ENCODE assay signal across 8 cellular contexts in the genomic region with DNA sequence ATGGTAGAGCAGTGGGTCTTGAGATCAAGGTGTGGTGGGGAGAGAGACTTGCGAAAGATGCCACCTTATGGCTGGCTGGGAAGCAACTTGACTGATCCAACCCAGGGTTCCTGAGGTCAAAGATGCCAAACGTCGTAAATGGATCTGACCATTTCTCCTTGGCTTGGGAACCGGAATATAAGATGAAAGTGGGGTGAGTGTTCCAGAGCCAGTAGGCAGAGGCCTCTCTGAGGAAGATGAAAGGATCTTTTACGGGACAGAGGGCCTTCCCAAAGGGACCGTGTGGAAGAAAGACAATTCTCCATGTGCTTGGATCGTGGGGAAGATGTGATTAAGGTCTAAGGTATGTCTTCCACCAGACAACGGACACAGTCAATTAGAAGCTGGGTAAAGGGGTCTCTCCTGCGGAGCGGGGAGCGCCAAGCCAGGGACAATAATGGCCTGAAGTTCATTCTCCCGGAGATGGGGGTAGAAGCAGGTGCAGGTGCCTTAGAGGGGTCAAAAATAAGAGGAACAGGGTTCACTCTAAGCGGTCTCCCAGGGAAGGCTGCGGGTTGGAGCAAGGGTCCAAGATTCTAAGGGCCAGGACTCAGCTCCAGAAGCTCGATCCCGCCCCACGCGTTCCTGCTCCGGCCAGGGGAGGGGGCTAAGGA. TPM values are rescaled to one million over a fixed set of nuclear protein-coding genes. Genes with fewer than 3 reads are reported as not detected.
DNase-seq lines count a peak whose midpoint lies in the region; ATAC-seq and TF ChIP-seq lines count a peak whose summit lies in the region.

No MANE protein-coding gene starts in this region.

- peak overlapping the region; percentile 95 for H3K4me2 ChIP-seq in SU-DHL-6 (ENCODE audit: low read depth, low read length, poor library complexity, severe bottlenecking)

- no peaks in the 10 kb centered on the region for H3K27me3 ChIP-seq in SU-DHL-6 (ENCODE audit: low read length)
- no peaks in the 10 kb centered on the region for H3K27me3 ChIP-seq in rectal smooth muscle tissue (ENCODE audit: control insufficient read depth, insufficient read depth, low read length)

- no peaks in the 10 kb centered on the region for H3K27me3 Mint-ChIP-seq in activated T-cell treated with anti-CD3 and anti-CD28 coated beads, Interleukin-2, amount 50 U/mL, for 4 hours (ENCODE audit: low read depth)

- peaks cover 11% of the 10 kb centered on the region for H3K36me3 Mint-ChIP-seq in activated T-cell treated with anti-CD3 and anti-CD28 coated beads, Interleukin-2, amount 50 U/mL, for 4 hours (ENCODE audit: insufficient read depth)

- peak overlapping the region; percentile 89 for H3K4me3 Mint-ChIP-seq in activated T-cell treated with anti-CD3 and anti-CD28 coated beads, Interleukin-2, amount 50 U/mL, for 4 hours

- no peaks in the 10 kb centered on the region for H4K20me1 ChIP-seq in SU-DHL-6 (ENCODE audit: low read depth, low read length)

- peaks cover 34% of the 10 kb centered on the region for H3K4me1 Mint-ChIP-seq in activated T-cell treated with anti-CD3 and anti-CD28 coated beads, Interleukin-2, amount 50 U/mL, for 4 hours (ENCODE audit: low read depth)

- H3F3A ChIP-seq in SU-DHL-6 (ENCODE audit: insufficient read depth) = no peaks in the 10 kb centered on the region

- H3K79me2 ChIP-seq in SU-DHL-6 (ENCODE audit: insufficient read depth, low read length) = peaks cover 50% of the 10 kb centered on the region

- no peaks in the 10 kb centered on the region for H3K9me2 ChIP-seq in SU-DHL-6 (replicated peaks; ENCODE audit: insufficient read depth, low read length)

- no peak for ATAC-seq in activated T-cell treated with anti-CD3 and anti-CD28 coated beads, Interleukin-2, amount 50 U/mL, for 4 hours
- ATAC-seq in GM19467 (IDR thresholded peaks at IDR 0.05; ENCODE audit: unreplicated experiment) (no peak), GM18520 (IDR thresholded peaks at IDR 0.05; ENCODE audit: unreplicated experiment) (no peak)

- H3K36me3 ChIP-seq in SU-DHL-6 (ENCODE audit: low read length) (no peaks in the 10 kb centered on the region), rectal smooth muscle tissue (ENCODE audit: control insufficient read depth, insufficient read depth, low read length) (no peaks in the 10 kb centered on the region)

- peak overlapping the region; percentile 68 for H3K4me3 ChIP-seq in SU-DHL-6 (ENCODE audit: insufficient read depth, low read length, poor library complexity, severe bottlenecking)
- peak overlapping the region; percentile 84 for H3K4me3 ChIP-seq in fibroblast of mammary gland (ENCODE audit: control insufficient read depth, low read depth, low read length)
- peak overlapping the region; percentile 93 for H3K4me3 ChIP-seq in rectal smooth muscle tissue (ENCODE audit: low read length)

- H3K9me3 Mint-ChIP-seq in activated T-cell treated with anti-CD3 and anti-CD28 coated beads, Interleukin-2, amount 50 U/mL, for 4 hours = no peaks in the 10 kb centered on the region

- DNase-seq in activated T-cell treated with anti-CD3 and anti-CD28 coated beads, Interleukin-2, amount 50 U/mL, for 4 hours = no peak
- DNase-seq in activated T-cell treated with anti-CD3 and anti-CD28 coated beads for 4 hours = no peak
- DNase-seq in fibroblast of mammary gland (ENCODE audit: low read depth) = peak; percentile 54
- no peak for DNase-seq in mesenteric fat pad (ENCODE audit: low spot score)

- TF ChIP-seq CTCF in SU-DHL-6 (IDR thresholded peaks at IDR 0.05; ENCODE audit: insufficient read depth, low read length, poor library complexity, severe bottlenecking) (no peak), fibroblast of mammary gland (conservative IDR thresholded peaks at IDR 0.05; ENCODE audit: control insufficient read depth, insufficient read depth, low read depth, low read length) (no peak)

- H3K27ac ChIP-seq in SU-DHL-6 (ENCODE audit: low read depth, low read length) = peak overlapping the region; percentile 52
- H3K27ac ChIP-seq in rectal smooth muscle tissue (ENCODE audit: low read depth, low read length) = peak overlapping the region; percentile 83

- peak overlapping the region; percentile 81 for H3K9ac ChIP-seq in SU-DHL-6 (ENCODE audit: low read length)
- peak overlapping the region; percentile 77 for H3K9ac ChIP-seq in rectal smooth muscle tissue (ENCODE audit: low read length)

- no peak overlapping the region for H2AFZ ChIP-seq in SU-DHL-6 (ENCODE audit: low read depth, low read length, severe bottlenecking)

- H3K4me1 ChIP-seq in rectal smooth muscle tissue (ENCODE audit: control insufficient read depth, insufficient read depth, low read length) = peaks cover 18% of the 10 kb centered on the region

- H3K9me3 ChIP-seq in SU-DHL-6 (ENCODE audit: insufficient read depth, low read length) = no peaks in the 10 kb centered on the region

RNA-seq across cellular contexts. Expression of a gene that starts 0.8 kb away (rescaled TPM):
- 10 to 100 TPM; 53.7 to 57.6 (median 54.2) TPM for total RNA-seq in activated T-cell treated with anti-CD3 and anti-CD28 coated beads, Interleukin-2, amount 50 U/mL, for 4 hours
- total RNA-seq in mesenteric fat pad = 36.1 TPM

RNA-seq across cellular contexts. Expression of a gene that starts 13.7 kb away (rescaled TPM):
- total RNA-seq in activated T-cell treated with anti-CD3 and anti-CD28 coated beads, Interleukin-2, amount 50 U/mL, for 4 hours = 10 to 100 TPM; 14.9 to 18.1 (median 16.8) TPM
- total RNA-seq in mesenteric fat pad = 73.6 TPM

RNA-seq across cellular contexts. Expression of a gene that starts 16.0 kb away (rescaled TPM):
- total RNA-seq in activated T-cell treated with anti-CD3 and anti-CD28 coated beads, Interleukin-2, amount 50 U/mL, for 4 hours = not detected
- 0.71 TPM for total RNA-seq in mesenteric fat pad

RNA-seq across cellular contexts. Expression of a gene that starts 24.0 kb away (rescaled TPM):
- total RNA-seq in activated T-cell treated with anti-CD3 and anti-CD28 coated beads, Interleukin-2, amount 50 U/mL, for 4 hours = under 1 TPM; 0.20 to 0.38 (median 0.24) TPM
- total RNA-seq in mesenteric fat pad = not detected

RNA-seq across cellular contexts. Expression of a gene that starts 30.2 kb away (rescaled TPM):
- total RNA-seq in activated T-cell treated with anti-CD3 and anti-CD28 coated beads, Interleukin-2, amount 50 U/mL, for 4 hours = 100 to 1,000 TPM; 110 to 134 (median 114) TPM
- total RNA-seq in mesenteric fat pad = 55.2 TPM
